ENCODE assay signal across 13 cellular contexts in genomic region chr2:233332125-233332524, GRCh38. TPM values are rescaled to one million over a fixed set of nuclear protein-coding genes. Genes with fewer than 3 reads are reported as not detected.
DNase-seq lines count a peak whose midpoint lies in the region; ATAC-seq, FAIRE-seq and TF ChIP-seq lines count a peak whose summit lies in the region.
"Had no signal": no experiment of that assay in that cellular context is flagged by ENCODE, and none has a peak within 500 bp of the region (broad histone marks: within the 10 kb centered on the region; RNA-seq: fewer than 3 reads in every experiment).

No MANE protein-coding gene starts in this region.

- H3K27ac Mint-ChIP-seq in activated CD4-positive, alpha-beta T cell treated with anti-CD3 and anti-CD28 coated beads, Interleukin-2, amount 10 ng/mL, durations not matched to agents 24 days and 14 days: peak overlapping the region; percentile 94
- peak overlapping the region; percentile 97 to 98 for H3K27ac Mint-ChIP-seq in effector memory CD8-positive, alpha-beta T cell
- peak overlapping the region; percentile 73 for H3K27ac Mint-ChIP-seq in stimulated activated memory B cell treated with anti-CD40 and anti-IgM and Interleukin-4, amounts not matched to agents 10 μg/mL and 1 μg/mL and 100 μg/mL, for 72 hours

- peaks cover 4% of the 10 kb centered on the region for H3K36me3 Mint-ChIP-seq in activated CD4-positive, alpha-beta T cell treated with anti-CD3 and anti-CD28 coated beads, Interleukin-2, amount 10 ng/mL, durations not matched to agents 24 days and 14 days (ENCODE audit: low read depth)
- peaks cover 8% of the 10 kb centered on the region for H3K36me3 Mint-ChIP-seq in effector memory CD8-positive, alpha-beta T cell (ENCODE audit: insufficient read depth)
- H3K36me3 Mint-ChIP-seq in stimulated activated memory B cell treated with anti-CD40 and anti-IgM and Interleukin-4, amounts not matched to agents 10 μg/mL and 1 μg/mL and 100 μg/mL, for 72 hours: no peaks in the 10 kb centered on the region

- H3K4me3 Mint-ChIP-seq in activated CD4-positive, alpha-beta T cell treated with anti-CD3 and anti-CD28 coated beads, Interleukin-2, amount 10 ng/mL, durations not matched to agents 24 days and 14 days: peak overlapping the region; percentile 42
- H3K4me3 Mint-ChIP-seq in effector memory CD8-positive, alpha-beta T cell: peak overlapping the region; percentile 73 to 75
- no peak overlapping the region for H3K4me3 Mint-ChIP-seq in stimulated activated memory B cell treated with anti-CD40 and anti-IgM and Interleukin-4, amounts not matched to agents 10 μg/mL and 1 μg/mL and 100 μg/mL, for 72 hours

- ATAC-seq in effector memory CD8-positive, alpha-beta T cell (replicated peaks): no peak
- no peak for ATAC-seq in stimulated activated memory B cell treated with anti-CD40 and anti-IgM and Interleukin-4, amounts not matched to agents 10 μg/mL and 1 μg/mL and 100 μg/mL, for 72 hours
- ATAC-seq: A549 had no signal

- peaks cover 8% of the 10 kb centered on the region for H3K9me3 Mint-ChIP-seq in activated CD4-positive, alpha-beta T cell treated with anti-CD3 and anti-CD28 coated beads, Interleukin-2, amount 10 ng/mL, durations not matched to agents 24 days and 14 days
- H3K9me3 Mint-ChIP-seq in effector memory CD8-positive, alpha-beta T cell: peaks cover 0 to 3% of the 10 kb centered on the region in 2 donors
- no peaks in the 10 kb centered on the region for H3K9me3 Mint-ChIP-seq in stimulated activated memory B cell treated with anti-CD40 and anti-IgM and Interleukin-4, amounts not matched to agents 10 μg/mL and 1 μg/mL and 100 μg/mL, for 72 hours

- H3K27me3 ChIP-seq in SJCRH30: no peaks in the 10 kb centered on the region

- no peak overlapping the region for H3K27ac ChIP-seq in SJCRH30
- H3K27ac ChIP-seq: A549, epithelial cell of prostate had no signal

- no peak for TF ChIP-seq POLR2A in GM12892 (IDR thresholded peaks at IDR 0.05; ENCODE audit: low read depth, low read length)

- no peaks in the 10 kb centered on the region for H3K9me3 ChIP-seq in SJCRH30 (replicated peaks)
- H3K9me3 ChIP-seq: A549 had no signal

- H3K27me3 Mint-ChIP-seq in activated CD4-positive, alpha-beta T cell treated with anti-CD3 and anti-CD28 coated beads, Interleukin-2, amount 10 ng/mL, durations not matched to agents 24 days and 14 days: no peaks in the 10 kb centered on the region
- H3K27me3 Mint-ChIP-seq in effector memory CD8-positive, alpha-beta T cell: no peaks in the 10 kb centered on the region
- H3K27me3 Mint-ChIP-seq in stimulated activated memory B cell treated with anti-CD40 and anti-IgM and Interleukin-4, amounts not matched to agents 10 μg/mL and 1 μg/mL and 100 μg/mL, for 72 hours: no peaks in the 10 kb centered on the region

- H3K36me3 ChIP-seq in SJCRH30: no peaks in the 10 kb centered on the region

- intact Hi-C loops in activated CD4-positive, alpha-beta T cell treated with anti-CD3 and anti-CD28 coated beads, Interleukin-2, amount 10 ng/mL, durations not matched to agents 24 days and 14 days (cut with micrococcal nuclease): no loop called here

- H3K4me1 Mint-ChIP-seq in activated CD4-positive, alpha-beta T cell treated with anti-CD3 and anti-CD28 coated beads, Interleukin-2, amount 10 ng/mL, durations not matched to agents 24 days and 14 days: peaks cover 37% of the 10 kb centered on the region
- H3K4me1 Mint-ChIP-seq in effector memory CD8-positive, alpha-beta T cell (ENCODE audit: low read depth in 2 of 2): peaks cover 36 to 40% of the 10 kb centered on the region in 2 donors
- peaks cover 68% of the 10 kb centered on the region for H3K4me1 Mint-ChIP-seq in stimulated activated memory B cell treated with anti-CD40 and anti-IgM and Interleukin-4, amounts not matched to agents 10 μg/mL and 1 μg/mL and 100 μg/mL, for 72 hours

- H3K4me1 ChIP-seq in SJCRH30: peaks cover 28% of the 10 kb centered on the region
- H3K4me1 ChIP-seq: A549 had no signal

- DNase-seq in activated CD4-positive, alpha-beta T cell treated with anti-CD3 and anti-CD28 coated beads, Interleukin-2, amount 10 ng/mL, durations not matched to agents 24 days and 14 days: no peak
- no peak for DNase-seq in activated CD4-positive, alpha-beta T cell treated with anti-CD3 and anti-CD28 coated beads, Interleukin-2, amount 50 U/mL, for 48 hours
- DNase-seq in SJCRH30 (no peak), GM12892 (ENCODE audit: insufficient read length) (no peak), cerebellar nuclear complex (lab: John Stamatoyannopoulos, UW) (no peak)
- DNase-seq in effector memory CD8-positive, alpha-beta T cell: no peak
- DNase-seq in activated CD4-positive, CD25-positive, alpha-beta regulatory T cell (lab: John Stamatoyannopoulos, UW): no peak
- DNase-seq: NCI-H2029 had no signal

- H3K4me3 ChIP-seq in SJCRH30: peak overlapping the region; percentile 20; the same call in 1 of the 2 replicates
- H3K4me3 ChIP-seq: A549, K562 had no signal

- FAIRE-seq in GM12892 (lab: Jason Lieb, UNC): no peak
- FAIRE-seq: A549, K562 had no signal

RNA-seq across cellular contexts. Expression of gene DGKD, which starts 22.2 kb away (rescaled TPM):
- 49.1 and 52.8 TPM in 2 replicates for total RNA-seq in activated CD4-positive, alpha-beta T cell treated with anti-CD3 and anti-CD28 coated beads, Interleukin-2, amount 10 ng/mL, durations not matched to agents 24 days and 14 days
- total RNA-seq in SJCRH30 (2014; rRNA removed; shearing (Covaris generic)): 21.6 and 28.2 TPM in 2 replicates
- 63.1 TPM for polyA plus RNA-seq in GM12892 (2012; ENCODE audit: missing spikeins)

RNA-seq across cellular contexts. Expression of gene SAG, which starts 24.5 kb away (rescaled TPM):
- total RNA-seq in activated CD4-positive, alpha-beta T cell treated with anti-CD3 and anti-CD28 coated beads, Interleukin-2, amount 10 ng/mL, durations not matched to agents 24 days and 14 days: not detected in 2 replicates
- total RNA-seq in SJCRH30 (2014; rRNA removed; shearing (Covaris generic)): not detected in 2 replicates
- not detected for polyA plus RNA-seq in GM12892 (2012; ENCODE audit: missing spikeins)
- total RNA-seq: renal cortical epithelial cell had no signal
- polyA plus RNA-seq: A549 had no signal
